In the genomic region with DNA sequence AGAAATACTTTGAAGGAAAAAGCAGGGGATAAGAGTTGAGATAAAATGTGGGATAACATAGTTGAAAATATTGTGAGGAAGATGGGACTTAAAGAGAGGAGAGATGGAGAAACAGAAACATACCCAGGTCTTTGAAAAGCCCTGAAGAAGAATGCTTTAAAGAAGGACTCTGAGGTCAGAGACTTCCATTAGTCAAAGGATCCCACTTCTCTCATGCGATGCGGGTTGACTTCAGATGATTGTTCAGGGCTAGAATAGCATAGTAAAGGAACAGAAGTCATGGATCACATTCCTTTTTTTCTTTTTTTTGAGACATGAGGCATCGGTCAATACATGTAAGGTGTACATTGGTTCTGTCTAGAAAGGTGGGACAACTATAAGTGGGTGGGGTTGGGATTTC, we compare ENCODE assay signal across 23 cellular contexts.
"Had no signal": no experiment of that assay in that cellular context is flagged by ENCODE, and none has a peak within 500 bp of the region (broad histone marks: within the 10 kb centered on the region; RNA-seq: fewer than 3 reads in every experiment).

No MANE protein-coding gene starts in this region.

- ATAC-seq: esophagus mucosa, gastrocnemius medialis, heart right ventricle, left cardiac atrium, left lung, left ventricle myocardium superior, lower lobe of right lung, mucosa of descending colon had no signal

- H3K9me3 Mint-ChIP-seq: mesothelial cell of epicardium had no signal

- H3K36me3 Mint-ChIP-seq: mesothelial cell of epicardium had no signal

- H3K36me3 ChIP-seq: esophagus squamous epithelium, gastrocnemius medialis, heart right ventricle, left lung, lower lobe of right lung had no signal

- H3K4me1 ChIP-seq: left lung had no signal

- H3K27ac ChIP-seq: coronary artery, dorsolateral prefrontal cortex, epithelial cell of prostate, esophagus squamous epithelium, gastrocnemius medialis, heart right ventricle, left lung, lower lobe of right lung had no signal

- H3K9me3 ChIP-seq: esophagus squamous epithelium, gastrocnemius medialis, heart right ventricle, left lung, lower lobe of right lung, mucosa of descending colon had no signal

- H3K4me3 ChIP-seq: coronary artery, dorsolateral prefrontal cortex, esophagus squamous epithelium, gastrocnemius medialis, heart right ventricle, left lung, lower lobe of right lung, mucosa of descending colon had no signal

- H3K4me3 Mint-ChIP-seq: mesothelial cell of epicardium had no signal

- H3K27ac Mint-ChIP-seq: mesothelial cell of epicardium had no signal

- DNase-seq: dermis blood vessel endothelial cell; dorsolateral prefrontal cortex; effector CD4-positive, alpha-beta T cell; effector memory CD4-positive, alpha-beta T cell; erythroblast; esophagus squamous epithelium; foreskin fibroblast; foreskin melanocyte; gastrocnemius medialis; glutamatergic neuron; head of caudate nucleus; heart right ventricle; hippocampal formation; left cardiac atrium; left lung; left ventricle myocardium superior; lower lobe of right lung; mesenchymal stem cell; mucosa of descending colon had no signal

- H3K27me3 ChIP-seq: dorsolateral prefrontal cortex had no signal
